ENCODE assay signal across 25 cellular contexts in the genomic region with DNA sequence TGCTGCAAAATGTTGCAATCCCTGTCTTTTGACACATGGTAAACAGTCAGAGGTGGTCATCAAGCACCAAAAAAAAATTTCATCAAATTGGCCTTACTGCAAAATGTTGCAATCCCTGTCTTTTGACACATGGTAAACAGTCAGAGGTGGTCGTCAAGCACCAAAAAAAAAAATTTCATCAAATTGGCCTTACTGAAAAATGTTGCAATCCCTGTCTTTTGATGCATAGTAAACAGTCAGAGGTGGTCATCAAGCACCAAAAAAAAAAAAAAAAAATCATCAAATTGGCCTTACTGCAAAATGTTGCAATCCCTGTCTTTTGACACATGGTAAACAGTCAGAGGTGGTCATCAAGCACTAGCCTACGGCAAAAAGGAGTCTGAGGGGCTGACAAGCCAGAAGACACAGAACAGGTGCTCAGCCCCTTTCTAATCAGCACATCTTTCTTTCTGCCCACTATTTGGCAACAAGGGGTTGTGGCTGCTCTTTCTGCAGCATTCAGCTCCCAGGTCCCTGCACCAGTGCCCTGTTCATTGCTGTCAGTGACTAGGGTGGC.
"Had no signal": no experiment of that assay in that cellular context is flagged by ENCODE, and none has a peak within 500 bp of the region (broad histone marks: within the 10 kb centered on the region; RNA-seq: fewer than 3 reads in every experiment).

No MANE protein-coding gene starts in this region.

- H3K36me3 Mint-ChIP-seq: activated CD8-positive, alpha-beta memory T cell treated with anti-CD3 and anti-CD28 coated beads, Interleukin-2, amount 10 ng/mL, durations not matched to agents 7 days and 5 days; activated naive CD4-positive, alpha-beta T cell treated with anti-CD3 and anti-CD28 coated beads, Interleukin-2, amount 50 U/mL, for 24 hours; brain had no signal

- ATAC-seq: activated CD8-positive, alpha-beta memory T cell treated with anti-CD3 and anti-CD28 coated beads, Interleukin-2, amount 10 ng/mL, durations not matched to agents 7 days and 5 days; Panc1; Right ventricle myocardium inferior; T-helper 17 cell had no signal

- H3K27ac ChIP-seq: cardiac muscle cell had no signal

- H3K27ac Mint-ChIP-seq: activated B cell treated with CpG ODN at 0.5 μM for 24 hours; activated CD4-positive, alpha-beta T cell treated with anti-CD3 and anti-CD28 coated beads, Interleukin-2, amount 10 ng/mL, durations not matched to agents 24 days and 14 days; activated CD8-positive, alpha-beta memory T cell treated with anti-CD3 and anti-CD28 coated beads, Interleukin-2, amount 10 ng/mL, durations not matched to agents 7 days and 5 days; activated naive CD4-positive, alpha-beta T cell treated with anti-CD3 and anti-CD28 coated beads, Interleukin-2, amount 50 U/mL, for 24 hours; activated T-cell treated with anti-CD3 and anti-CD28 coated beads, Interleukin-2, amount 50 U/mL, for 24 hours; activated T-helper 1 cell treated with anti-CD3 and anti-CD28 coated beads, Interleukin-12 subunit alpha, Interleukin-12 subunit beta, Interleukin-2, Interleukin-4 antibody, amounts not matched to agents 30 ng/mL and 10 ng/mL and 1 ng/mL, durations not matched to agents 14 hours and 24 hours and 36 hours; brain; T-helper 17 cell had no signal

- H3K4me3 Mint-ChIP-seq: activated B cell treated with CpG ODN at 0.5 μM for 24 hours; activated CD4-positive, alpha-beta T cell treated with anti-CD3 and anti-CD28 coated beads, Interleukin-2, amount 10 ng/mL, durations not matched to agents 24 days and 14 days; activated CD8-positive, alpha-beta memory T cell treated with anti-CD3 and anti-CD28 coated beads, Interleukin-2, amount 10 ng/mL, durations not matched to agents 7 days and 5 days; activated naive CD4-positive, alpha-beta T cell treated with anti-CD3 and anti-CD28 coated beads, Interleukin-2, amount 50 U/mL, for 24 hours; activated T-cell treated with anti-CD3 and anti-CD28 coated beads, Interleukin-2, amount 50 U/mL, for 24 hours; activated T-helper 1 cell treated with anti-CD3 and anti-CD28 coated beads, Interleukin-12 subunit alpha, Interleukin-12 subunit beta, Interleukin-2, Interleukin-4 antibody, amounts not matched to agents 30 ng/mL and 10 ng/mL and 1 ng/mL, durations not matched to agents 14 hours and 24 hours and 36 hours; brain; T-helper 17 cell had no signal

- H3K27me3 Mint-ChIP-seq: brain had no signal

- H3K9me3 Mint-ChIP-seq: activated B cell treated with CpG ODN at 0.5 μM for 24 hours; activated CD4-positive, alpha-beta T cell treated with anti-CD3 and anti-CD28 coated beads, Interleukin-2, amount 10 ng/mL, durations not matched to agents 24 days and 14 days; activated naive CD4-positive, alpha-beta T cell treated with anti-CD3 and anti-CD28 coated beads, Interleukin-2, amount 50 U/mL, for 24 hours; activated T-cell treated with anti-CD3 and anti-CD28 coated beads, Interleukin-2, amount 50 U/mL, for 24 hours; activated T-helper 1 cell treated with anti-CD3 and anti-CD28 coated beads, Interleukin-12 subunit alpha, Interleukin-12 subunit beta, Interleukin-2, Interleukin-4 antibody, amounts not matched to agents 30 ng/mL and 10 ng/mL and 1 ng/mL, durations not matched to agents 14 hours and 24 hours and 36 hours; brain had no signal

- H3K36me3 ChIP-seq: cardiac muscle cell had no signal

- H3K4me1 Mint-ChIP-seq: activated B cell treated with CpG ODN at 0.5 μM for 24 hours; activated CD4-positive, alpha-beta T cell treated with anti-CD3 and anti-CD28 coated beads, Interleukin-2, amount 10 ng/mL, durations not matched to agents 24 days and 14 days; activated CD8-positive, alpha-beta memory T cell treated with anti-CD3 and anti-CD28 coated beads, Interleukin-2, amount 10 ng/mL, durations not matched to agents 7 days and 5 days; activated naive CD4-positive, alpha-beta T cell treated with anti-CD3 and anti-CD28 coated beads, Interleukin-2, amount 50 U/mL, for 24 hours; T-helper 17 cell had no signal

- H3K27me3 ChIP-seq: cardiac muscle cell had no signal

- H3K4me3 ChIP-seq: cardiac muscle cell had no signal

- DNase-seq: activated B cell treated with CpG ODN at 0.5 μM for 24 hours; activated CD4-positive, alpha-beta T cell treated with anti-CD3 and anti-CD28 coated beads for 1 hour; activated CD4-positive, alpha-beta T cell treated with anti-CD3 and anti-CD28 coated beads, Interleukin-2, amount 10 ng/mL, durations not matched to agents 24 days and 14 days; activated CD4-positive, alpha-beta T cell treated with anti-CD3 and anti-CD28 coated beads, Interleukin-2, amount 50 U/mL, for 48 hours; activated CD8-positive, alpha-beta memory T cell treated with anti-CD3 and anti-CD28 coated beads, Interleukin-2, amount 10 ng/mL, durations not matched to agents 7 days and 5 days; activated effector memory CD4-positive, alpha-beta T cell treated with Interleukin-2 at 50 U/mL for 16 hours; activated naive CD4-positive, alpha-beta T cell; activated T-cell treated with anti-CD3 and anti-CD28 coated beads, Interleukin-2, amount 50 U/mL, for 24 hours; amygdala; NCI-H1048; NCI-H146; NCI-H187 treated with DMSO at 0.1 percent for 48 hours; NCI-H2171; NCI-H226; NCI-H526; NCI-H82; RPMI8226; T-helper 17 cell; T-helper 9 cell had no signal
